Comparison of ENCODE assay signal across 10 cellular contexts in the genomic region with DNA sequence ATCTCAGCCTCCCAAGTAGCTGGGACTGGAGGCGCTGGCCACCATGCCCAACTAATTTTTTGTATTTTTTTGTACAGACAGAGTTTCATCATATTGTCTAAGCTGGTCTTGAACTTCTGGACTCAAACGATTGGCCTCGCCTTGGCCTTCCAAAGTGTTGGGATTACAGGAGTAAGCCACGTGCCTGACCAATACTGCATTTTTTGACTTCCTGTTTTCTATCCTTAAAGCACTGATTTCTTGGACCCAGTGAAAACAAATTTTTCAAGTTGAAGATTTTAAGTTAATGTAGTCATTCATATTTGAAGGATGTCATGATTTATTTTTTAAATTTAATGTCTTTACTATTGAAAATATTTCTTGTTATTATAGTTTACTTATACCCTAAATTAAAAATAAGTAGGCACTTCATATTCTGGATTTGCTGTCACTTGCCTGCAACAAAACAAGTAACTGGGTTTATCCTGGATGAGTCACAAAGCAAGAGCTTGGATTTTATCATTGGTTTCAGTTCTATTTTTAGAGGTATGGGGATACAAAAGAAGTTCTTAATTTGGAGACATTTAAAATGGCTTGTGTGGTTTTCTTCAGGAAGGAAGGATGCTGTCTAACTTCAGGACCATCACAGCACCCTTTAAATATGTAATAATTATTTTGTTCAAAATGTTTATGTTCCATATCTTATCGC. TPM values are rescaled to one million over a fixed set of nuclear protein-coding genes. Genes with fewer than 3 reads are reported as not detected.
A peak's percentile ranks its signal among the peaks of the same experiment; 100 is the strongest.
DNase-seq lines count a peak whose midpoint lies in the region; ATAC-seq and TF ChIP-seq lines count a peak whose summit lies in the region.
"Had no signal": no experiment of that assay in that cellular context is flagged by ENCODE, and none has a peak within 500 bp of the region (broad histone marks: within the 10 kb centered on the region; RNA-seq: fewer than 3 reads in every experiment).

No MANE protein-coding gene starts in this region.

- peak overlapping the region; percentile 92 for H3K4me2 ChIP-seq in SU-DHL-6 (ENCODE audit: low read depth, low read length, poor library complexity, severe bottlenecking)

- no peaks in the 10 kb centered on the region for H4K20me1 ChIP-seq in SU-DHL-6 (ENCODE audit: low read depth, low read length)

- peaks cover 0 to 14% (median 0%) of the 10 kb centered on the region in 9 donors for H3K36me3 ChIP-seq in heart right ventricle
- H3K36me3 ChIP-seq in SU-DHL-6 (ENCODE audit: low read length) = no peaks in the 10 kb centered on the region
- no peaks in the 10 kb centered on the region for H3K36me3 ChIP-seq in urinary bladder (ENCODE audit: insufficient read depth)

- H3K79me2 ChIP-seq in SU-DHL-6 (ENCODE audit: insufficient read depth, low read length) = no peaks in the 10 kb centered on the region

- H3F3A ChIP-seq in SU-DHL-6 (ENCODE audit: insufficient read depth) = peaks cover 22% of the 10 kb centered on the region

- peak in 1 of 8 donors; percentile 13 for ATAC-seq in heart right ventricle
- ATAC-seq in left cardiac atrium = no peak
- no peak for ATAC-seq in right cardiac atrium
- ATAC-seq in HG03342 (IDR thresholded peaks at IDR 0.05; ENCODE audit: unreplicated experiment) = no peak
- ATAC-seq in HG03520 (IDR thresholded peaks at IDR 0.05; ENCODE audit: unreplicated experiment) = no peak
- ATAC-seq in sciatic nerve = no peak
- ATAC-seq: lower lobe of right lung had no signal

- H3K4me1 ChIP-seq in heart right ventricle (peaks cover 0 to 47% (median 24%) of the 10 kb centered on the region in 9 donors), right cardiac atrium (ENCODE audit: control insufficient read depth, insufficient read depth, low read length) (peaks cover 3% of the 10 kb centered on the region), urinary bladder (ENCODE audit: insufficient read depth) (no peaks in the 10 kb centered on the region)

- H3K4me3 ChIP-seq in heart right ventricle (peak overlapping the region in 5 of 10 donors; percentile 68 to 90 (median 77)), SU-DHL-6 (ENCODE audit: insufficient read depth, low read length, poor library complexity, severe bottlenecking) (no peak overlapping the region), right cardiac atrium (ENCODE audit: low read length) (peak overlapping the region; percentile 35), urinary bladder (ENCODE audit: low read depth, low read length) (no peak overlapping the region)
- H3K4me3 ChIP-seq: lower lobe of right lung had no signal

- WGBS in heart right ventricle, 2 donors = 74 to 77% methylated on average over 5 of the region's 5 CpGs
- 59% methylated on average over 5 of the region's 5 CpGs for WGBS in right cardiac atrium
- WGBS in urinary bladder = 56% methylated on average over 5 of the region's 5 CpGs

- H2AFZ ChIP-seq in SU-DHL-6 (ENCODE audit: low read depth, low read length, severe bottlenecking) = no peak overlapping the region

- peak overlapping the region in 9 of 10 donors; percentile 79 to 96 (median 95) for H3K27ac ChIP-seq in heart right ventricle
- no peak overlapping the region for H3K27ac ChIP-seq in SU-DHL-6 (ENCODE audit: low read depth, low read length)
- H3K27ac ChIP-seq in right cardiac atrium (ENCODE audit: low read length) = peak overlapping the region; percentile 39
- H3K27ac ChIP-seq in urinary bladder (ENCODE audit: low read depth) = peak overlapping the region; percentile 64
- H3K27ac ChIP-seq: lower lobe of right lung had no signal

- TF ChIP-seq CTCF in heart right ventricle (IDR thresholded peaks at IDR 0.05) = no peak
- no peak for TF ChIP-seq CTCF in SU-DHL-6 (IDR thresholded peaks at IDR 0.05; ENCODE audit: insufficient read depth, low read length, poor library complexity, severe bottlenecking)

- no peak overlapping the region for H3K9ac ChIP-seq in SU-DHL-6 (ENCODE audit: low read length)

- intact Hi-C loops in heart right ventricle (cut with DNase I) (loop anchor here in 2 of 10 donors (5.0 to 10.0 kb wide), 2 partner anchors 53 to 61 kb away; partner anchors contain the start of gene OTUD7B (in 1 of the 2)), left cardiac atrium (cut with DNase I) (loop anchor here in 1 of 2 donors (10.0 kb wide), 1 partner anchor 51 kb away; the partner anchor contains the start of gene OTUD7B), right cardiac atrium (cut with DNase I) (loop anchor here in 1 of 4 donors (10.0 kb wide), 1 partner anchor 51 kb away; the partner anchor contains the start of gene OTUD7B), sciatic nerve (cut with DNase I) (no loop called here)

- H3K9me2 ChIP-seq in SU-DHL-6 (replicated peaks; ENCODE audit: insufficient read depth, low read length) = no peaks in the 10 kb centered on the region

- no peaks in the 10 kb centered on the region for H3K27me3 ChIP-seq in heart right ventricle
- H3K27me3 ChIP-seq in SU-DHL-6 (ENCODE audit: low read length) = 0 out of 2 replicates have a peak, but pooled peaks cover 4% of the 10 kb centered on the region
- H3K27me3 ChIP-seq in right cardiac atrium (ENCODE audit: control insufficient read depth, insufficient read depth) = no peaks in the 10 kb centered on the region

- no peak for DNase-seq in heart right ventricle
- no peak for DNase-seq in left cardiac atrium
- no peak for DNase-seq in right cardiac atrium
- no peak for DNase-seq in sciatic nerve (ENCODE audit: low spot score)
- DNase-seq: DMS79 treated with DMSO at 0.1 percent for 48 hours, lower lobe of right lung had no signal

- H3K9me3 ChIP-seq in heart right ventricle = no peaks in the 10 kb centered on the region
- no peaks in the 10 kb centered on the region for H3K9me3 ChIP-seq in SU-DHL-6 (ENCODE audit: insufficient read depth, low read length)
- no peaks in the 10 kb centered on the region for H3K9me3 ChIP-seq in right cardiac atrium (ENCODE audit: control insufficient read depth, low read length)
- H3K9me3 ChIP-seq: lower lobe of right lung had no signal

RNA-seq across cellular contexts. Expression of gene VPS45, which starts 2.2 kb away (rescaled TPM):
- 10 to 100 TPM; 41.5 to 73.6 (median 51.9) TPM for total RNA-seq in heart right ventricle
- polyA plus RNA-seq in heart right ventricle = 10 to 100 TPM; 26.6 to 31.0 TPM
- total RNA-seq in left cardiac atrium = 10 to 100 TPM; 39.3 to 40.2 TPM
- total RNA-seq in right cardiac atrium = 10 to 100 TPM; 46.3 to 54.3 (median 48.8) TPM
- polyA plus RNA-seq in right cardiac atrium = 40.0 TPM
- total RNA-seq in urinary bladder = 102 TPM
- 28.8 TPM for polyA plus RNA-seq in urinary bladder
- 44.1 TPM for total RNA-seq in sciatic nerve

RNA-seq across cellular contexts. Expression of gene OTUD7B, which starts 54.8 kb away (rescaled TPM):
- total RNA-seq in heart right ventricle (10 to 100 TPM; 22.7 to 34.4 (median 28.9) TPM), left cardiac atrium (10 to 100 TPM; 20.3 to 21.4 TPM), right cardiac atrium (10 to 100 TPM; 23.3 to 27.2 (median 26.5) TPM), urinary bladder (20.9 TPM), sciatic nerve (102 TPM)
- polyA plus RNA-seq in heart right ventricle (1 to 10 TPM; 3.1 to 7.7 TPM), right cardiac atrium (9.6 TPM), urinary bladder (9.2 TPM)
